Comparison of ENCODE assay signal across 15 cellular contexts in the genomic region with DNA sequence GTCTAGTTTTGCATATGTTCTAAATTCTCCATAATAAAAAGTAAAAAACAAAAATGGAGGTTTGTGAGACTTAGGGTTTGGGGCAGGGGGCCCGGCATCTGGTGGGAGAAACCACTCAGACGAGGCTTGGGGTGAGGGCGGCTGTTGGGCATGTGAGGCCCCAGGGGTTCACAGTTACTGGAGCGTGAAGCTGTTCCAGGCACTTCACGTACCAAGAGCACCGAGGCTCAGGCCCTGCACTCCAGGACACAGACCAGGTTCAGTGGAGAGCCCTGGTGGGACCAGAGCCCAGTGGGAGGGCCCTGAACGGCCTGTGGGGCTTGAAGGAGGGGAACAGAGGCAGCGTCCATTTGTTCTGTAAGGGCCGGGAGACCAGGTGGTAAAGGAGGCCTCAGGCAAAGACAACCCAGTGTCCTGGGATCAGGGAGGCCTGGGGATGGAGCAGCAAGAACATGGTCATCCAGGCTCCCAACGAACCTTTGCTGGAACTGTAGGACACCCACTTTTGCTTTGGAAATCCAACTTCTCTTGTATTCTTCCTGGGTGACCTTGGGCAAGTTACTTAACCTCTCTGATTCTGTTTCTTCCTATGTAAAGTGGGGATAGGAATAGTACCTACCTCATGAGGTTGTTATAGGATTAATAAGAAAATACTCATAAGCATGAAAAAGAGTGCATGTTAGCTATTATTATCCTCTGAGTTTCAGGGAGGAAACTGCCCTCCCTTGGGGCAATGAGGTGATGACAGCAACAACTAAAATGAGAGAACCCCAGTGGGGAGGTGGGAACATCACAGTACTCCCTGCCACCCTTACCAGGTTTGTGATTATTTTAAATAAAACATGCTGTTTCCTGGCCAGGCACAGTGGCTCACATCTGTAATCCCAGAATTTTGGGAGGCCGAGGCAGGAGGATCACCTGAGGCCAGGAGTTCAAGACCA. TPM values are rescaled to one million over a fixed set of nuclear protein-coding genes. Genes with fewer than 3 reads are reported as not detected.
A peak's percentile ranks its signal among the peaks of the same experiment; 100 is the strongest.
DNase-seq lines count a peak whose midpoint lies in the region; ATAC-seq and TF ChIP-seq lines count a peak whose summit lies in the region.
"Had no signal": no experiment of that assay in that cellular context is flagged by ENCODE, and none has a peak within 500 bp of the region (broad histone marks: within the 10 kb centered on the region; RNA-seq: fewer than 3 reads in every experiment).

No MANE protein-coding gene starts in this region.

- H3K27me3 ChIP-seq in spleen (replicated peaks in 1 of 7) = no peaks in the 10 kb centered on the region
- H3K27me3 ChIP-seq: gastrocnemius medialis had no signal

- no peaks in the 10 kb centered on the region for H3K36me3 Mint-ChIP-seq in activated T-helper 1 cell treated with anti-CD3 and anti-CD28 coated beads, Interleukin-12 subunit alpha, Interleukin-12 subunit beta, Interleukin-2, Interleukin-4 antibody, amounts not matched to agents 30 ng/mL and 10 ng/mL and 1 ng/mL, durations not matched to agents 14 hours and 24 hours and 36 hours (ENCODE audit: low read depth)
- H3K36me3 Mint-ChIP-seq: immature natural killer cell had no signal

- ATAC-seq in Right ventricle myocardium superior (ENCODE audit: poor library complexity) (peak; percentile 32), HG02885 (IDR thresholded peaks at IDR 0.05; ENCODE audit: poor library complexity, unreplicated experiment) (no peak)
- ATAC-seq: gastrocnemius medialis, PC-3 had no signal

- DNase-seq in Right ventricle myocardium superior (peak; percentile 63), cardiac septum (ENCODE audit: low spot score) (no peak), GM20000 (ENCODE audit: low spot score) (peak; percentile 51), spleen (no peak), GDM1 (lab: John Stamatoyannopoulos, UW) (no peak), AG08395 (ENCODE audit: low spot score) (no peak)
- no peak for DNase-seq in activated T-helper 1 cell treated with anti-CD3 and anti-CD28 coated beads, Interleukin-12 subunit alpha, Interleukin-12 subunit beta, Interleukin-2, Interleukin-4 antibody, amounts not matched to agents 30 ng/mL and 10 ng/mL and 1 ng/mL, durations not matched to agents 14 hours and 24 hours and 36 hours (ENCODE audit: low spot score)
- DNase-seq: activated T-cell treated with anti-CD3 and anti-CD28 coated beads, Interleukin-2, amount 50 U/mL, for 1 hour; cerebellar nuclear complex; gastrocnemius medialis; immature natural killer cell; NCI-H1048; PC-3 had no signal

- peak overlapping the region; percentile 56 for H3K27ac Mint-ChIP-seq in activated T-helper 1 cell treated with anti-CD3 and anti-CD28 coated beads, Interleukin-12 subunit alpha, Interleukin-12 subunit beta, Interleukin-2, Interleukin-4 antibody, amounts not matched to agents 30 ng/mL and 10 ng/mL and 1 ng/mL, durations not matched to agents 14 hours and 24 hours and 36 hours
- H3K27ac Mint-ChIP-seq: immature natural killer cell had no signal

- H3K9me3 ChIP-seq in spleen = no peaks in the 10 kb centered on the region
- H3K9me3 ChIP-seq: gastrocnemius medialis had no signal

- TF ChIP-seq POLR2A in spleen (IDR thresholded peaks at IDR 0.05) = no peak

- H3K27me3 Mint-ChIP-seq in activated T-helper 1 cell treated with anti-CD3 and anti-CD28 coated beads, Interleukin-12 subunit alpha, Interleukin-12 subunit beta, Interleukin-2, Interleukin-4 antibody, amounts not matched to agents 30 ng/mL and 10 ng/mL and 1 ng/mL, durations not matched to agents 14 hours and 24 hours and 36 hours (ENCODE audit: insufficient read depth) = no peaks in the 10 kb centered on the region

- peak overlapping the region in 7 of 8 donors; percentile 64 to 94 (median 84) for H3K27ac ChIP-seq in spleen
- H3K27ac ChIP-seq: gastrocnemius medialis had no signal

- peaks cover 0 to 12% (median 0%) of the 10 kb centered on the region in 6 donors for H3K36me3 ChIP-seq in spleen
- H3K36me3 ChIP-seq: gastrocnemius medialis had no signal

- H3K9me3 Mint-ChIP-seq in activated T-helper 1 cell treated with anti-CD3 and anti-CD28 coated beads, Interleukin-12 subunit alpha, Interleukin-12 subunit beta, Interleukin-2, Interleukin-4 antibody, amounts not matched to agents 30 ng/mL and 10 ng/mL and 1 ng/mL, durations not matched to agents 14 hours and 24 hours and 36 hours = no peaks in the 10 kb centered on the region
- H3K9me3 Mint-ChIP-seq: immature natural killer cell had no signal

- TF ChIP-seq CTCF in GM20000 (IDR thresholded peaks at IDR 0.05; ENCODE audit: extremely low read depth, missing control alignments) (no peak), spleen (IDR thresholded peaks at IDR 0.05 in 8 of 11, conservative IDR thresholded peaks at IDR 0.05 in 3 of 11) (peak in 2 of 11 experiments; percentile 8 to 21)

- WGBS in spleen, 5 donors = 62 to 84% (median 77%) methylated on average over 11 of the region's 11 CpGs

- peaks cover 4 to 60% (median 31%) of the 10 kb centered on the region in 6 donors for H3K4me1 ChIP-seq in spleen

- peaks cover 14% of the 10 kb centered on the region for H3K4me1 Mint-ChIP-seq in activated T-helper 1 cell treated with anti-CD3 and anti-CD28 coated beads, Interleukin-12 subunit alpha, Interleukin-12 subunit beta, Interleukin-2, Interleukin-4 antibody, amounts not matched to agents 30 ng/mL and 10 ng/mL and 1 ng/mL, durations not matched to agents 14 hours and 24 hours and 36 hours (ENCODE audit: low read depth)

- H3K4me3 Mint-ChIP-seq in activated T-helper 1 cell treated with anti-CD3 and anti-CD28 coated beads, Interleukin-12 subunit alpha, Interleukin-12 subunit beta, Interleukin-2, Interleukin-4 antibody, amounts not matched to agents 30 ng/mL and 10 ng/mL and 1 ng/mL, durations not matched to agents 14 hours and 24 hours and 36 hours = no peak overlapping the region
- H3K4me3 Mint-ChIP-seq: immature natural killer cell had no signal

- H3K4me3 ChIP-seq in spleen = peak overlapping the region in 2 of 8 donors; percentile 78 to 85

- intact Hi-C loops in Right ventricle myocardium superior (cut with DNase I) (no loop called here), cardiac septum (cut with DNase I) (no loop called here), spleen (cut with DNase I; ENCODE audit: low total_unique reads) (no loop called here)
- intact Hi-C loops in activated T-helper 1 cell treated with anti-CD3 and anti-CD28 coated beads, Interleukin-12 subunit alpha, Interleukin-12 subunit beta, Interleukin-2, Interleukin-4 antibody, amounts not matched to agents 30 ng/mL and 10 ng/mL and 1 ng/mL, durations not matched to agents 14 hours and 24 hours and 36 hours (cut with micrococcal nuclease) = no loop called here

RNA-seq across cellular contexts. Expression of gene FGD2, which starts 1.1 kb away (rescaled TPM):
- total RNA-seq in Right ventricle myocardium superior (5.7 TPM), cardiac septum (2.3 TPM), spleen (100 to 1,000 TPM; 200 to 426 (median 316) TPM)
- 0.65 and 1.5 TPM in 2 replicates for total RNA-seq in activated T-helper 1 cell treated with anti-CD3 and anti-CD28 coated beads, Interleukin-12 subunit alpha, Interleukin-12 subunit beta, Interleukin-2, Interleukin-4 antibody, amounts not matched to agents 30 ng/mL and 10 ng/mL and 1 ng/mL, durations not matched to agents 14 hours and 24 hours and 36 hours
- polyA plus RNA-seq in spleen = 100 to 1,000 TPM in 1 of 3 donors, 10 to 100 TPM in 2; 63.4 to 121 (median 84.2) TPM
- polyA plus RNA-seq: AG04450 had no signal

RNA-seq across cellular contexts. Expression of gene MTCH1, which starts 18.3 kb away (rescaled TPM):
- total RNA-seq in Right ventricle myocardium superior (205 TPM), cardiac septum (139 TPM), spleen (100 to 1,000 TPM; 135 to 191 (median 162) TPM)
- total RNA-seq in activated T-helper 1 cell treated with anti-CD3 and anti-CD28 coated beads, Interleukin-12 subunit alpha, Interleukin-12 subunit beta, Interleukin-2, Interleukin-4 antibody, amounts not matched to agents 30 ng/mL and 10 ng/mL and 1 ng/mL, durations not matched to agents 14 hours and 24 hours and 36 hours = 120 and 127 TPM in 2 replicates
- 100 to 1,000 TPM in 2 of 3 donors, 10 to 100 TPM in 1; 87.3 to 144 (median 134) TPM for polyA plus RNA-seq in spleen

RNA-seq across cellular contexts. Expression of gene PI16, which starts 49.8 kb away (rescaled TPM):
- 27.8 TPM for total RNA-seq in Right ventricle myocardium superior
- 11.9 TPM for total RNA-seq in cardiac septum
- not detected in 2 replicates for total RNA-seq in activated T-helper 1 cell treated with anti-CD3 and anti-CD28 coated beads, Interleukin-12 subunit alpha, Interleukin-12 subunit beta, Interleukin-2, Interleukin-4 antibody, amounts not matched to agents 30 ng/mL and 10 ng/mL and 1 ng/mL, durations not matched to agents 14 hours and 24 hours and 36 hours
- total RNA-seq in spleen = 1 to 10 TPM in 5 of 7 donors, under 1 TPM in 1, not detected in 1; 0.94 to 2.1 (median 1.6) TPM
- polyA plus RNA-seq in spleen = 1 to 10 TPM; 1.6 to 7.3 (median 2.0) TPM

Comparison
In these comparisons a context has a peak if more than half of its experiments do, and no peak if none do; other contexts are left out.
1. DNase-seq: peak in Right ventricle myocardium superior (single experiment) and GM20000 (single experiment); none in cardiac septum (single experiment), activated T-helper 1 cell treated with anti-CD3 and anti-CD28 coated beads, Interleukin-12 subunit alpha, Interleukin-12 subunit beta, Interleukin-2, Interleukin-4 antibody, amounts not matched to agents 30 ng/mL and 10 ng/mL and 1 ng/mL, durations not matched to agents 14 hours and 24 hours and 36 hours (single experiment), spleen (single experiment), GDM1 (single experiment) and AG08395 (single experiment).
2. RNA of gene FGD2, which starts 1.1 kb away (total RNA-seq): 200 to 426 TPM in spleen; 5.7 TPM in Right ventricle myocardium superior (single experiment), 2.3 TPM in cardiac septum (single experiment) and 0.65 to 1.5 TPM in activated T-helper 1 cell treated with anti-CD3 and anti-CD28 coated beads, Interleukin-12 subunit alpha, Interleukin-12 subunit beta, Interleukin-2, Interleukin-4 antibody, amounts not matched to agents 30 ng/mL and 10 ng/mL and 1 ng/mL, durations not matched to agents 14 hours and 24 hours and 36 hours; every median in the first group is over 10 times any median in the second.